In the genomic region with DNA sequence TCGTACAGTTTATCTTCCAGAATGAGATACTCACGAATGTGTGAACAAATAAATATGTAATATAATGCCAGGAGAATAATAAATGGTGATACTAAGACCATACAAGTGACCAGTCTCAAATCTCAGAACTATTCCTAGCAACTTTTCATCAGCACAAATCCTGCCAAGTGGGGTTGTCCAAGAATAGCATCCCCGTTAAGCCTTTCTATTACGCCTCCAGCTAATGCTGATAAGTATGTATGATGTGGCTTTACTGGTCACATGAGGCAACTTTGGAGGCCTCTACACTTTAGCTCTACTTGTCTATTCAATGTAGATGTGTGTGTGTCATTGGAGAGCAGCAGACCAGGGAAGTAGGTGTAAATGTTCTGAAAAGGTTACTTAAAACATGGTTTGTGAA, we compare ENCODE assay signal across 14 cellular contexts.
DNase-seq lines count a peak whose midpoint lies in the region; ATAC-seq and TF ChIP-seq lines count a peak whose summit lies in the region.
"Had no signal": no experiment of that assay in that cellular context is flagged by ENCODE, and none has a peak within 500 bp of the region (broad histone marks: within the 10 kb centered on the region; RNA-seq: fewer than 3 reads in every experiment).

No MANE protein-coding gene starts in this region.

- peaks cover 9% of the 10 kb centered on the region for H3K9me3 ChIP-seq in left ventricle myocardium inferior (replicated peaks)
- H3K9me3 ChIP-seq in psoas muscle: no peaks in the 10 kb centered on the region

- intact Hi-C loops in left ventricle myocardium inferior (cut with micrococcal nuclease) (no loop called here), psoas muscle (cut with DNase I) (no loop called here)

- 25 to 40% (median 32%) methylated on average over 4 of the region's 4 CpGs for WGBS in psoas muscle, 3 donors

- H3K27me3 ChIP-seq in left ventricle myocardium inferior (ENCODE audit: low read depth): no peaks in the 10 kb centered on the region
- no peaks in the 10 kb centered on the region for H3K27me3 ChIP-seq in psoas muscle (ENCODE audit: insufficient read depth in 3 of 3, low read length in 2 of 3)

- H3K36me3 ChIP-seq in left ventricle myocardium inferior (no peaks in the 10 kb centered on the region), psoas muscle (ENCODE audit: insufficient read depth in 1 of 2, low read depth in 1 of 2) (no peaks in the 10 kb centered on the region)

- H3K4me1 ChIP-seq in left ventricle myocardium inferior: peaks cover 62% of the 10 kb centered on the region
- no peaks in the 10 kb centered on the region for H3K4me1 ChIP-seq in psoas muscle

- ATAC-seq in psoas muscle: peak in 3 of 4 donors; percentile 36 to 90 (median 59)

- no peak overlapping the region for H3K4me3 ChIP-seq in fibroblast of villous mesenchyme (ENCODE audit: low read depth, low read length)
- no peak overlapping the region for H3K4me3 ChIP-seq in left ventricle myocardium inferior
- no peak overlapping the region for H3K4me3 ChIP-seq in psoas muscle

- TF ChIP-seq CTCF in fibroblast of villous mesenchyme (IDR thresholded peaks at IDR 0.05; ENCODE audit: insufficient read depth, low read depth, low read length) (no peak), left ventricle myocardium inferior (IDR thresholded peaks at IDR 0.05; ENCODE audit: borderline replicate concordance) (no peak), psoas muscle (IDR thresholded peaks at IDR 0.05) (no peak)

- in situ Hi-C loops in SK-MEL-5 (cut with HindIII; ENCODE audit: low pct_unique_long_range_greater_than_20kb, low sequenced_read_pairs): no loop called here

- H3K27ac ChIP-seq in left ventricle myocardium inferior (replicated peaks): peak overlapping the region; percentile 73
- no peak overlapping the region for H3K27ac ChIP-seq in psoas muscle
- H3K27ac ChIP-seq: RWPE1 had no signal

- DNase-seq in SK-MEL-5 (ENCODE audit: low read depth, low spot score): peak; percentile 11
- DNase-seq in fibroblast of villous mesenchyme (ENCODE audit: low read depth): peak; percentile 13
- no peak for DNase-seq in left ventricle myocardium inferior
- no peak for DNase-seq in psoas muscle
- DNase-seq in AG08395 (ENCODE audit: low spot score): no peak
- no peak for DNase-seq in NK-92 (lab: John Stamatoyannopoulos, UW; ENCODE audit: unreplicated experiment)
- DNase-seq in kidney glomerular epithelial cell (lab: John Stamatoyannopoulos, UW): no peak
- DNase-seq: CD4-positive, CD25-positive, alpha-beta regulatory T cell; DMS79; Kasumi-1; NCI-H1694; NCI-H69; NK-92 treated with Interleukin-12 subunit alpha and Interleukin-12 subunit beta, amount 100 ng/mL, for 24 hours had no signal

Comparison
In these comparisons a context has a peak if more than half of its experiments do, and no peak if none do; other contexts are left out.
1. DNase-seq: peak in SK-MEL-5 (single experiment) and fibroblast of villous mesenchyme (single experiment); none in left ventricle myocardium inferior (single experiment), psoas muscle (0 of 2), AG08395 (single experiment), NK-92 (single experiment) and kidney glomerular epithelial cell (single experiment).